In genomic region chr3:53650424-53650823, GRCh38 we compare ENCODE assay signal across 12 cellular contexts.
DNase-seq lines count a peak whose midpoint lies in the region; ATAC-seq and TF ChIP-seq lines count a peak whose summit lies in the region.
"Had no signal": no experiment of that assay in that cellular context is flagged by ENCODE, and none has a peak within 500 bp of the region (broad histone marks: within the 10 kb centered on the region; RNA-seq: fewer than 3 reads in every experiment).

No MANE protein-coding gene starts in this region.

- no peak overlapping the region for H3K27ac ChIP-seq in esophagus squamous epithelium
- H3K27ac ChIP-seq: adrenal gland had no signal

- no peak overlapping the region for H3K27ac Mint-ChIP-seq in stimulated activated effector memory CD8-positive, alpha-beta T cell treated with anti-CD3 and anti-CD28 coated beads, Interleukin-12 subunit alpha, Interleukin-12 subunit beta, amount 100 ng/mL, for 72 hours

- no peaks in the 10 kb centered on the region for H3K36me3 ChIP-seq in esophagus squamous epithelium
- H3K36me3 ChIP-seq: adrenal gland had no signal

- peaks cover 7% of the 10 kb centered on the region for H3K9me3 Mint-ChIP-seq in stimulated activated effector memory CD8-positive, alpha-beta T cell treated with anti-CD3 and anti-CD28 coated beads, Interleukin-12 subunit alpha, Interleukin-12 subunit beta, amount 100 ng/mL, for 72 hours

- peak; percentile 67 for ATAC-seq in GM21619 (IDR thresholded peaks at IDR 0.05; ENCODE audit: unreplicated experiment)
- ATAC-seq in HG03175 (IDR thresholded peaks at IDR 0.05; ENCODE audit: unreplicated experiment): peak; percentile 74
- peak; percentile 57 for ATAC-seq in stimulated activated effector memory CD8-positive, alpha-beta T cell treated with anti-CD3 and anti-CD28 coated beads, Interleukin-12 subunit alpha, Interleukin-12 subunit beta, amount 100 ng/mL, for 72 hours
- ATAC-seq: activated CD4-positive, CD25-positive, alpha-beta regulatory T cell treated with anti-CD3 and anti-CD28 coated beads, Interleukin-2, amount 50 U/mL, for 24 hours had no signal

- 66 to 72% methylated on average over 5 of the region's 5 CpGs for WGBS in esophagus squamous epithelium, 2 donors

- no peak for TF ChIP-seq CTCF in esophagus squamous epithelium (IDR thresholded peaks at IDR 0.05)

- no peak for TF ChIP-seq POLR2A in esophagus squamous epithelium (IDR thresholded peaks at IDR 0.05)

- H3K4me3 ChIP-seq in esophagus squamous epithelium: no peak overlapping the region
- H3K4me3 ChIP-seq: adrenal gland had no signal

- peaks cover 0 to 5% (median 0%) of the 10 kb centered on the region in 4 donors for H3K27me3 ChIP-seq in esophagus squamous epithelium
- H3K27me3 ChIP-seq: adrenal gland had no signal

- H3K4me1 ChIP-seq in esophagus squamous epithelium: peaks cover 0 to 25% (median 5%) of the 10 kb centered on the region in 3 donors

- no peaks in the 10 kb centered on the region for H3K36me3 Mint-ChIP-seq in stimulated activated effector memory CD8-positive, alpha-beta T cell treated with anti-CD3 and anti-CD28 coated beads, Interleukin-12 subunit alpha, Interleukin-12 subunit beta, amount 100 ng/mL, for 72 hours

- no peaks in the 10 kb centered on the region for H3K4me1 Mint-ChIP-seq in stimulated activated effector memory CD8-positive, alpha-beta T cell treated with anti-CD3 and anti-CD28 coated beads, Interleukin-12 subunit alpha, Interleukin-12 subunit beta, amount 100 ng/mL, for 72 hours

- intact Hi-C loops in esophagus squamous epithelium (cut with DNase I): no loop called here

- H3K9me3 ChIP-seq in esophagus squamous epithelium: peaks cover 0 to 10% (median 5%) of the 10 kb centered on the region in 3 donors

- no peak overlapping the region for H3K4me3 Mint-ChIP-seq in stimulated activated effector memory CD8-positive, alpha-beta T cell treated with anti-CD3 and anti-CD28 coated beads, Interleukin-12 subunit alpha, Interleukin-12 subunit beta, amount 100 ng/mL, for 72 hours

- DNase-seq in activated T-cell treated with anti-CD3 and anti-CD28 coated beads, Interleukin-2, amount 50 U/mL, for 48 hours: peak; percentile 24
- no peak for DNase-seq in activated T-cell treated with anti-CD3 and anti-CD28 coated beads for 4 hours
- DNase-seq in stimulated activated effector memory CD8-positive, alpha-beta T cell treated with anti-CD3 and anti-CD28 coated beads, Interleukin-12 subunit alpha, Interleukin-12 subunit beta, amount 100 ng/mL, for 72 hours (ENCODE audit: low spot score in 2 of 2): no peak
- no peak for DNase-seq in NCI-H526 (lab: John Stamatoyannopoulos, UW)
- no peak for DNase-seq in NCI-H2171 (lab: John Stamatoyannopoulos, UW)
- DNase-seq in esophagus squamous epithelium (lab: John Stamatoyannopoulos, UW): no peak
- DNase-seq: adrenal gland, NCI-H146, RPMI8226 had no signal

Comparison
In these comparisons a context has a peak if more than half of its experiments do, and no peak if none do; other contexts are left out.
1. DNase-seq: peak in activated T-cell treated with anti-CD3 and anti-CD28 coated beads, Interleukin-2, amount 50 U/mL, for 48 hours (2 of 2); none in activated T-cell treated with anti-CD3 and anti-CD28 coated beads for 4 hours (single experiment), stimulated activated effector memory CD8-positive, alpha-beta T cell treated with anti-CD3 and anti-CD28 coated beads, Interleukin-12 subunit alpha, Interleukin-12 subunit beta, amount 100 ng/mL, for 72 hours (0 of 2), NCI-H526 (0 of 2), NCI-H2171 (single experiment) and esophagus squamous epithelium (single experiment).
2. Peak in every context shown above with its lines, with median percentiles within 50 percentile points of each other: ATAC-seq.